Comparison of ENCODE assay signal across 35 cellular contexts in the genomic region with DNA sequence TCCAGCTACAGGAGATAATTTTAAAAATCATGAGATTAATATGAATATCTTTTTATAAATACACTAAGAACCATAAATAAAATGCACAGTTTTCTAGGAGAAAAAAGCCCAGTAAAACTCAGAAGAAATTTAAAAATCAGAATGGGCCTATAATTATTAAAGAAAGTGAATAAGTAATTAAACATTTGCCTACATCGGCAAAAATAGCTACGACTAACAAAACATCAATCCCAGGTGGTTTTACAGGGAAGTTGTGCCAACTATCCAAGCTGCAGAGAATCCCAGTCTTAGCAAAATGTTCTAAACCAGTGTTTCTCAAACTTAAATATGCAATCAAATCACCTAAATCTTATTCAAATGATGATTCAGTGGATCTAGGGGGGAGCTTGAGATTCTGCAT.
"Had no signal": no experiment of that assay in that cellular context is flagged by ENCODE, and none has a peak within 500 bp of the region (broad histone marks: within the 10 kb centered on the region; RNA-seq: fewer than 3 reads in every experiment).

No MANE protein-coding gene starts in this region.

- DNase-seq: Karpas-422, Kasumi-1, MG63, MM.1S, MV-4-11, NCI-H1048, NCI-H1092, NCI-H1092 treated with DMSO at 0.1 percent for 48 hours, NCI-H1105, NCI-H1105 treated with DMSO at 0.1 percent for 48 hours, NCI-H1417, NCI-H1417 treated with DMSO at 0.1 percent for 48 hours, NCI-H1436, NCI-H1436 treated with DMSO at 0.1 percent for 48 hours, NCI-H146, NCI-H1694, NCI-H1694 treated with DMSO at 0.1 percent for 48 hours, NCI-H187, NCI-H187 treated with DMSO at 0.1 percent for 48 hours, NCI-H1930, NCI-H2029, NCI-H2029 treated with DMSO at 0.1 percent for 48 hours, NCI-H2081, NCI-H2081 treated with DMSO at 0.1 percent for 48 hours, NCI-H2107, NCI-H2171, NCI-H2171 treated with DMSO at 0.1 percent for 48 hours, NCI-H2227 treated with DMSO at 0.1 percent for 48 hours, NCI-H226, NCI-H345, NCI-H446, NCI-H446 treated with DMSO at 0.1 percent for 48 hours, NCI-H510A, NCI-H510A treated with DMSO at 0.1 percent for 48 hours, NCI-H524 had no signal

- H3K4me3 ChIP-seq: MG63 had no signal

- H3K36me3 ChIP-seq: MG63 had no signal

- H3K9me3 ChIP-seq: MG63 had no signal
